1 cellular context compared by ENCODE assay signal in genomic region chr3:16286672-16287604, GRCh38.
TF ChIP-seq lines count a peak whose summit lies in the region.

No MANE protein-coding gene starts in this region.

TF ChIP-seq in K562, 482 proteins besides CTCF, POLR2A, EP300 and RAD21 (continued from another document):
- TF ChIP-seq SMC3 (conservative IDR thresholded peaks at IDR 0.05; ENCODE audit: insufficient read depth, low read depth, low read length): no peak
- TF ChIP-seq ATF1 (CRISPR knock-in tag; IDR thresholded peaks at IDR 0.05): no peak
- TF ChIP-seq ATF1 (tag; IDR thresholded peaks at IDR 0.05): peak; percentile 43; the same call in 1 of the 2 replicates
- peak; percentile 46; the same call in 1 of the 2 replicates for TF ChIP-seq ZBTB17 (CRISPR knock-in tag; IDR thresholded peaks at IDR 0.05)
- TF ChIP-seq ZBTB33 (CRISPR knock-in tag; IDR thresholded peaks at IDR 0.05): no peak
- peak; percentile 52; the same call in 1 of the 2 replicates for TF ChIP-seq ADNP (tag; IDR thresholded peaks at IDR 0.05)
- TF ChIP-seq HMBOX1 (IDR thresholded peaks at IDR 0.05): peak; percentile 52; the same call in 1 of the 2 replicates
- 0 out of 2 replicates have a peak, but pooled peaks have one; percentile 10 for TF ChIP-seq ZNF583 (CRISPR knock-in tag; IDR thresholded peaks at IDR 0.05)
- peak; percentile 60 for TF ChIP-seq ZNF766 (CRISPR knock-in tag; conservative IDR thresholded peaks at IDR 0.05)
- 0 out of 2 replicates have a peak, but pooled peaks have one; percentile 28 for TF ChIP-seq ELF1 (tag; IDR thresholded peaks at IDR 0.05)
- TF ChIP-seq FOXA3 (CRISPR knock-in tag; conservative IDR thresholded peaks at IDR 0.05 in 1 of 2, IDR thresholded peaks at IDR 0.05 in 1 of 2): peak in 1 of 2 experiments; percentile 80; a peak in 2 of 4 replicates
- peak; percentile 18; the same call in 1 of the 2 replicates for TF ChIP-seq PKNOX1 (IDR thresholded peaks at IDR 0.05)
- TF ChIP-seq KDM5B (IDR thresholded peaks at IDR 0.05; ENCODE audit: insufficient replicate concordance, low read depth, low read length): no peak
- peak; percentile 82 for TF ChIP-seq ATF7 (IDR thresholded peaks at IDR 0.05)
- peak; percentile 51; the same call in 1 of the 2 replicates for TF ChIP-seq ZNF354B (CRISPR knock-in tag; IDR thresholded peaks at IDR 0.05)
- TF ChIP-seq CREBBP (IDR thresholded peaks at IDR 0.05; ENCODE audit: low read depth, low read length): no peak
- peak; percentile 11 for TF ChIP-seq MEIS2 (IDR thresholded peaks at IDR 0.05; ENCODE audit: partially characterized antibody)
- no peak for TF ChIP-seq CEBPG (CRISPR knock-in tag; IDR thresholded peaks at IDR 0.05)
- TF ChIP-seq CEBPG (tag; conservative IDR thresholded peaks at IDR 0.05 in 1 of 2, IDR thresholded peaks at IDR 0.05 in 1 of 2): peak; percentile 52; a peak in 3 of 4 replicates
- TF ChIP-seq CBFA2T3 (IDR thresholded peaks at IDR 0.05): 0 out of 2 replicates have a peak, but pooled peaks have one; percentile 8
- TF ChIP-seq JUND (IDR thresholded peaks at IDR 0.05; ENCODE audit: borderline replicate concordance, low read depth, low read length): peak; percentile 45; the same call in 1 of the 2 replicates
- TF ChIP-seq JUND (tag; IDR thresholded peaks at IDR 0.05; ENCODE audit: borderline replicate concordance, low read depth, low read length): peak; percentile 35; the same call in 2 of the 3 replicates
- TF ChIP-seq ZFX (CRISPR knock-in tag; IDR thresholded peaks at IDR 0.05): 0 out of 2 replicates have a peak, but pooled peaks have one; percentile 30
- TF ChIP-seq ATF3 (IDR thresholded peaks at IDR 0.05): peak; percentile 66
- TF ChIP-seq ATF3 (CRISPR knock-in tag; conservative IDR thresholded peaks at IDR 0.05): no peak
- TF ChIP-seq ZNF592 (IDR thresholded peaks at IDR 0.05): no peak
- TF ChIP-seq RCOR1 (IDR thresholded peaks at IDR 0.05; ENCODE audit: borderline replicate concordance in 1 of 2, low read depth in 2 of 2, low read length in 2 of 2): no peak
